ENCODE assay signal across 1 cellular context in genomic region chr1:230857077-230857476, GRCh38.
TF ChIP-seq lines count a peak whose summit lies in the region.

No MANE protein-coding gene starts in this region.

TF ChIP-seq in HepG2, 621 proteins besides CTCF, POLR2A, EP300 and RAD21 (continued from another document):
- TF ChIP-seq ZBTB33 (CRISPR knock-in tag; IDR thresholded peaks at IDR 0.05) (peak; percentile 25; the same call in 1 of the 2 replicates), CEBPG (CRISPR knock-in tag; IDR thresholded peaks at IDR 0.05) (no peak), ZNF414 (CRISPR knock-in tag; IDR thresholded peaks at IDR 0.05) (no peak), PHF8 (CRISPR knock-in tag; IDR thresholded peaks at IDR 0.05) (no peak), GPBP1L1 (CRISPR knock-in tag; IDR thresholded peaks at IDR 0.05) (no peak), ZNF639 (CRISPR knock-in tag; conservative IDR thresholded peaks at IDR 0.05) (no peak), ZNF773 (CRISPR knock-in tag; IDR thresholded peaks at IDR 0.05; ENCODE audit: borderline replicate concordance) (no peak)
